ENCODE assay signal across 16 cellular contexts in the genomic region with DNA sequence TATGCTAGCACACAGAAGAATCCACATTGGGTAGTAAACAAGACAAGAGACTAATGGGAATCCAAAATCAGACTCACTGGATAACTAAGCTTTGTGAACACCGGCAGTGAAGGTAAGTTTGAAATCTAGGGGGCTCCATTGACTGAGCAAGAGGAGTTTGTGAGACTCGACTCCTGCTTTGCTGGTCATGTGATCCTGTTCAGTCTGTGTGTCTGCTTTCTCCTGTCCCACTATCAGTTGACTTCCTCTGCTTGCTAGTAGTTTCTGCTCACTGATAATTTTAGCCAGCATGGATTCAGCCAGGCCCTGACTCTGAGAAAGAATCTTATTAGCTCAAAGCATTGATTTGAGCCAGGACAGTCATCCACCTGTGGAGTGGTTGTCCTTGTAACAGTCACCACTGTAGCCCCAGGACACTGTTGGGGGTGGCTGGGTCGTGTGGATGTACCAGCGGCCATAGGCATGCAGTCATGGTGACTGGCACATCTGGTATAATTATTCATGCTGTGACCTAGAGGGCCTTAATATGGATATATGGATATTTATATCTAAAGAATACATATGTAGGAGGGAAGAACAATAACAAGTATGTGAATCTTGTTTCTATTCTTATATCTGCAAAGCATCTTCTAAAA. TPM values are rescaled to one million over a fixed set of nuclear protein-coding genes. Genes with fewer than 3 reads are reported as not detected.
DNase-seq lines count a peak whose midpoint lies in the region; ATAC-seq and TF ChIP-seq lines count a peak whose summit lies in the region.
"Had no signal": no experiment of that assay in that cellular context is flagged by ENCODE, and none has a peak within 500 bp of the region (broad histone marks: within the 10 kb centered on the region; RNA-seq: fewer than 3 reads in every experiment).

No MANE protein-coding gene starts in this region.

- TF ChIP-seq CTCF in hepatocyte (IDR thresholded peaks at IDR 0.05; ENCODE audit: poor library complexity) = no peak

- no peak overlapping the region for H3K4me3 ChIP-seq in hepatocyte
- no peak overlapping the region for H3K4me3 ChIP-seq in trophoblast cell (ENCODE audit: low read depth, low read length)
- H3K4me3 ChIP-seq: Peyer's patch had no signal

- no peaks in the 10 kb centered on the region for H3K36me3 ChIP-seq in hepatocyte (replicated peaks; ENCODE audit: insufficient read depth, low read depth)
- no peaks in the 10 kb centered on the region for H3K36me3 ChIP-seq in trophoblast cell (ENCODE audit: control insufficient read depth in 1 of 2, insufficient read depth in 2 of 2, low read length in 2 of 2)
- H3K36me3 ChIP-seq: Peyer's patch had no signal

- DNase-seq in ELF-1 (ENCODE audit: low read depth, low spot score) (peak; percentile 4), OCI-M1 (lab: John Stamatoyannopoulos, UW) (peak; percentile 3), hepatocyte (ENCODE audit: low spot score) (no peak), trophoblast cell (no peak), RPMI8226 (no peak), anterior cingulate cortex (lab: John Stamatoyannopoulos, UW) (no peak), HK-2 (ENCODE audit: unreplicated experiment) (no peak)
- DNase-seq: IMR-90, Kasumi-1, NCI-H1105, NCI-H1694, NCI-H524, Peyer's patch, SHP77 treated with DMSO at 0.1 percent for 48 hours had no signal

- no peaks in the 10 kb centered on the region for H3K9me2 ChIP-seq in hepatocyte (replicated peaks; ENCODE audit: insufficient read depth)

- peak overlapping the region; percentile 35 for H4K8ac ChIP-seq in trophoblast cell (ENCODE audit: low read depth, low read length)

- 74% methylated on average over 4 of the region's 4 CpGs for WGBS in hepatocyte (ENCODE audit: low lambda C conversion rate, missing lambda C conversion rate)
- no CpG with 5 or more reads among the region's 4 CpGs for WGBS in trophoblast cell (ENCODE audit: extremely low coverage, insufficient coverage, insufficient read length)

- no peak overlapping the region for H3K9ac ChIP-seq in trophoblast cell (ENCODE audit: low read length)

- H2AFZ ChIP-seq in hepatocyte (peak overlapping the region; percentile 44), trophoblast cell (ENCODE audit: insufficient read depth, low read length, poor library complexity) (no peak overlapping the region)

- H3K4me2 ChIP-seq in hepatocyte (no peak overlapping the region), trophoblast cell (ENCODE audit: low read length) (no peak overlapping the region)

- H3K9me3 ChIP-seq in hepatocyte (ENCODE audit: low read depth) (no peaks in the 10 kb centered on the region), trophoblast cell (ENCODE audit: insufficient read depth, low read depth, low read length) (peaks cover 1% of the 10 kb centered on the region)

- no peaks in the 10 kb centered on the region for H3K27me3 ChIP-seq in hepatocyte
- no peaks in the 10 kb centered on the region for H3K27me3 ChIP-seq in trophoblast cell (ENCODE audit: insufficient read depth, low read length)
- H3K27me3 ChIP-seq: Peyer's patch had no signal

- no peak for ATAC-seq in HG03469 (IDR thresholded peaks at IDR 0.05; ENCODE audit: unreplicated experiment)

- no peak overlapping the region for H4K91ac ChIP-seq in trophoblast cell (ENCODE audit: low read depth, low read length)

- H3K18ac ChIP-seq in trophoblast cell (ENCODE audit: low read length) = no peak overlapping the region

- no peak overlapping the region for H3K14ac ChIP-seq in trophoblast cell (ENCODE audit: low read length)

- H2AK5ac ChIP-seq in trophoblast cell (ENCODE audit: low read length) = no peak overlapping the region

- no peak overlapping the region for H2BK5ac ChIP-seq in trophoblast cell (ENCODE audit: low read depth, low read length, poor library complexity)

- H4K20me1 ChIP-seq in hepatocyte (ENCODE audit: insufficient read depth, poor library complexity, severe bottlenecking) = no peaks in the 10 kb centered on the region

- no peak overlapping the region for H2BK12ac ChIP-seq in trophoblast cell (ENCODE audit: low read length)

- H3K27ac ChIP-seq in hepatocyte (peak overlapping the region; percentile 32), trophoblast cell (ENCODE audit: low read depth, low read length) (no peak overlapping the region)
- H3K27ac ChIP-seq: Peyer's patch had no signal

- no peaks in the 10 kb centered on the region for H3K79me1 ChIP-seq in trophoblast cell (ENCODE audit: low read length)

- H3K4me1 ChIP-seq in hepatocyte (ENCODE audit: insufficient read depth) (peaks cover 16% of the 10 kb centered on the region), trophoblast cell (ENCODE audit: control insufficient read depth in 1 of 2, insufficient read depth in 2 of 2, low read length in 2 of 2) (no peaks in the 10 kb centered on the region)
- H3K4me1 ChIP-seq: Peyer's patch had no signal

- no peak overlapping the region for H3K23ac ChIP-seq in trophoblast cell (ENCODE audit: low read length)

- no peaks in the 10 kb centered on the region for H3K79me2 ChIP-seq in hepatocyte
- H3K79me2 ChIP-seq in trophoblast cell (ENCODE audit: control insufficient read depth, insufficient read depth, low read length, poor library complexity) = no peaks in the 10 kb centered on the region

- H4K12ac ChIP-seq in trophoblast cell (ENCODE audit: low read depth, low read length) = no peak overlapping the region

- no peak overlapping the region for H3K4ac ChIP-seq in trophoblast cell (ENCODE audit: low read depth, low read length)

- no peak overlapping the region for H2BK120ac ChIP-seq in trophoblast cell (ENCODE audit: insufficient read depth, low read length, poor library complexity)

RNA-seq across cellular contexts. Expression of a gene that starts 44.4 kb away (rescaled TPM):
- 0.43 and 2.0 TPM in 2 replicates for total RNA-seq in hepatocyte
- 0.38 and 1.3 TPM in 2 replicates for polyA plus RNA-seq in hepatocyte
- polyA plus RNA-seq in trophoblast cell (2013) = 0.17 and 0.38 TPM in 2 replicates
- total RNA-seq: IMR-90 had no signal
- polyA plus RNA-seq: CD14-positive monocyte, IMR-90 had no signal

Comparison
In these comparisons a context has a peak if more than half of its experiments do, and no peak if none do; other contexts are left out.
1. DNase-seq: peak in ELF-1 (single experiment) and OCI-M1 (single experiment); none in hepatocyte (single experiment), trophoblast cell (0 of 2), RPMI8226 (single experiment), anterior cingulate cortex (0 of 58) and HK-2 (single experiment).